1 cellular context compared by ENCODE assay signal in the genomic region with DNA sequence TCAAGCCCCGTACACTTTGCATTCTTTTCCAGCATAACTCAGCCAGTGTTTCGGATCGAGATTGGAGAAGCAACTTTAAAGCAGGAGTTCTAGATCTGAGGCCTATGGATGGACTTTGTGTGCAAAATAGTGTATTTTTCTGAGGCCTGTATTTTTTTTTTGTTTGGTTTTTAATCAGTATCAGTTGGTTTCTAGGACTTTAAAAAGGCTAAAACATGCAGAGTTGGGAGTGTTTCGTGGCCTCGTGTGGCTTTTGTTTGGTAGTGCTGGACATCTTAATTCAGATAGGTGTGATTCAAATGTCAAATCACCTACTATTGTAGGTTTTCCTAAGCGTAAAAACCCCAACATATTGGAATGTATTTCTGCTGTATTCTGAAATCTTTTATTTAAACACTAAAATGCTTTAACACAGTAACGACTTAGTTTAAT.
A peak's percentile ranks its signal among the peaks of the same experiment; 100 is the strongest.
TF ChIP-seq lines count a peak whose summit lies in the region.

No MANE protein-coding gene starts in this region.

TF ChIP-seq in HepG2, 621 proteins besides CTCF, POLR2A, EP300 and RAD21 (continued from another document and continues in another):
- peak; percentile 53; the same call in 1 of the 2 replicates for TF ChIP-seq PRDM15 (CRISPR knock-in tag; IDR thresholded peaks at IDR 0.05)
- TF ChIP-seq ARID5B (CRISPR knock-in tag; IDR thresholded peaks at IDR 0.05) = no peak
- TF ChIP-seq, protein P1, sequence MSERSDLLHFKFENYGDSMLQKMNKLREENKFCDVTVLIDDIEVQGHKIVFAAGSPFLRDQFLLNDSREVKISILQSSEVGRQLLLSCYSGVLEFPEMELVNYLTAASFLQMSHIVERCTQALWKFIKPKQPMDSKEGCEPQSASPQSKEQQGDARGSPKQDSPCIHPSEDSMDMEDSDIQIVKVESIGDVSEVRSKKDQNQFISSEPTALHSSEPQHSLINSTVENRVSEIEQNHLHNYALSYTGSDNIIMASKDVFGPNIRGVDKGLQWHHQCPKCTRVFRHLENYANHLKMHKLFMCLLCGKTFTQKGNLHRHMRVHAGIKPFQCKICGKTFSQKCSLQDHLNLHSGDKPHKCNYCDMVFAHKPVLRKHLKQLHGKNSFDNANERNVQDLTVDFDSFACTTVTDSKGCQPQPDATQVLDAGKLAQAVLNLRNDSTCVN (CRISPR knock-in tag; IDR thresholded peaks at IDR 0.05; ENCODE audit: borderline replicate concordance) = peak; percentile 98; the same call in 1 of the 2 replicates
- no peak for TF ChIP-seq SRY (CRISPR knock-in tag; IDR thresholded peaks at IDR 0.05)
- TF ChIP-seq ISX (CRISPR knock-in tag; conservative IDR thresholded peaks at IDR 0.05) = 0 out of 2 replicates have a peak, but pooled peaks have one; percentile 65
- TF ChIP-seq CREB1 (IDR thresholded peaks at IDR 0.05) = no peak
- TF ChIP-seq CREB1 (CRISPR knock-in tag; IDR thresholded peaks at IDR 0.05) = peak; percentile 76; the same call in 1 of the 2 replicates
- TF ChIP-seq, protein P2, sequence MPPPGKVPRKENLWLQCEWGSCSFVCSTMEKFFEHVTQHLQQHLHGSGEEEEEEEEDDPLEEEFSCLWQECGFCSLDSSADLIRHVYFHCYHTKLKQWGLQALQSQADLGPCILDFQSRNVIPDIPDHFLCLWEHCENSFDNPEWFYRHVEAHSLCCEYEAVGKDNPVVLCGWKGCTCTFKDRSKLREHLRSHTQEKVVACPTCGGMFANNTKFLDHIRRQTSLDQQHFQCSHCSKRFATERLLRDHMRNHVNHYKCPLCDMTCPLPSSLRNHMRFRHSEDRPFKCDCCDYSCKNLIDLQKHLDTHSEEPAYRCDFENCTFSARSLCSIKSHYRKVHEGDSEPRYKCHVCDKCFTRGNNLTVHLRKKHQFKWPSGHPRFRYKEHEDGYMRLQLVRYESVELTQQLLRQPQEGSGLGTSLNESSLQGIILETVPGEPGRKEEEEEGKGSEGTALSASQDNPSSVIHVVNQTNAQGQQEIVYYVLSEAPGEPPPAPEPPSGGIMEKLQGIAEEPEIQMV (CRISPR knock-in tag; IDR thresholded peaks at IDR 0.05; ENCODE audit: low read depth) = no peak
- TF ChIP-seq LCORL (IDR thresholded peaks at IDR 0.05) = peak; percentile 68; the same call in 1 of the 2 replicates
- peak; percentile 5; the same call in 1 of the 2 replicates for TF ChIP-seq LCORL (CRISPR knock-in tag; IDR thresholded peaks at IDR 0.05)
- no peak for TF ChIP-seq ZNF235 (CRISPR knock-in tag; IDR thresholded peaks at IDR 0.05; ENCODE audit: borderline replicate concordance)
- 0 out of 2 replicates have a peak, but pooled peaks have one; percentile 14 for TF ChIP-seq SP4 (CRISPR knock-in tag; IDR thresholded peaks at IDR 0.05)
- no peak for TF ChIP-seq ZSCAN21 (CRISPR knock-in tag; IDR thresholded peaks at IDR 0.05; ENCODE audit: borderline replicate concordance)
- no peak for TF ChIP-seq ZBTB1 (CRISPR knock-in tag; IDR thresholded peaks at IDR 0.05; ENCODE audit: borderline replicate concordance)
- no peak for TF ChIP-seq ZFYVE20 (CRISPR knock-in tag; IDR thresholded peaks at IDR 0.05; ENCODE audit: borderline replicate concordance, low read depth)
- no peak for TF ChIP-seq CENPBD1 (CRISPR knock-in tag; IDR thresholded peaks at IDR 0.05; ENCODE audit: borderline replicate concordance, low read depth)
- no peak for TF ChIP-seq ZNF562 (CRISPR knock-in tag; IDR thresholded peaks at IDR 0.05; ENCODE audit: borderline replicate concordance)
- 0 out of 2 replicates have a peak, but pooled peaks have one; percentile 10 for TF ChIP-seq ZNF616 (CRISPR knock-in tag; IDR thresholded peaks at IDR 0.05; ENCODE audit: low read depth)
- no peak for TF ChIP-seq ZNF513 (CRISPR knock-in tag; conservative IDR thresholded peaks at IDR 0.05)
- TF ChIP-seq STAG1 (CRISPR knock-in tag; IDR thresholded peaks at IDR 0.05) = no peak
- TF ChIP-seq MED1 (CRISPR knock-in tag; IDR thresholded peaks at IDR 0.05) = no peak
- TF ChIP-seq ZFP41 (CRISPR knock-in tag; IDR thresholded peaks at IDR 0.05; ENCODE audit: borderline replicate concordance) = 0 out of 2 replicates have a peak, but pooled peaks have one; percentile 69
- TF ChIP-seq HDAC2 (CRISPR knock-in tag; IDR thresholded peaks at IDR 0.05) = peak; percentile 96; the same call in 1 of the 2 replicates
- no peak for TF ChIP-seq RXRA (CRISPR knock-in tag; IDR thresholded peaks at IDR 0.05)
- no peak for TF ChIP-seq JUN (CRISPR knock-in tag; IDR thresholded peaks at IDR 0.05)
- TF ChIP-seq SMARCE1 (IDR thresholded peaks at IDR 0.05; ENCODE audit: borderline replicate concordance) = no peak
- TF ChIP-seq ZNF256 (CRISPR knock-in tag; conservative IDR thresholded peaks at IDR 0.05) = no peak
- TF ChIP-seq ZNF652 (CRISPR knock-in tag; IDR thresholded peaks at IDR 0.05; ENCODE audit: borderline replicate concordance, low read depth) = no peak; the same call in 1 of the 2 replicates
- TF ChIP-seq, protein P3, sequence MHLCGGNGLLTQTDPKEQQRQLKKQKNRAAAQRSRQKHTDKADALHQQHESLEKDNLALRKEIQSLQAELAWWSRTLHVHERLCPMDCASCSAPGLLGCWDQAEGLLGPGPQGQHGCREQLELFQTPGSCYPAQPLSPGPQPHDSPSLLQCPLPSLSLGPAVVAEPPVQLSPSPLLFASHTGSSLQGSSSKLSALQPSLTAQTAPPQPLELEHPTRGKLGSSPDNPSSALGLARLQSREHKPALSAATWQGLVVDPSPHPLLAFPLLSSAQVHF (CRISPR knock-in tag; IDR thresholded peaks at IDR 0.05) = no peak
- no peak for TF ChIP-seq ZNF768 (CRISPR knock-in tag; IDR thresholded peaks at IDR 0.05)
- TF ChIP-seq ZNF883 (CRISPR knock-in tag; IDR thresholded peaks at IDR 0.05; ENCODE audit: not compliant biosample characterization) = no peak
- TF ChIP-seq MTA3 (CRISPR knock-in tag; IDR thresholded peaks at IDR 0.05) = no peak
- TF ChIP-seq ZNF644 (CRISPR knock-in tag; IDR thresholded peaks at IDR 0.05; ENCODE audit: low read depth) = no peak
- TF ChIP-seq AGO1 (IDR thresholded peaks at IDR 0.05; ENCODE audit: low read depth, low read length, poor library complexity, severe bottlenecking) = no peak
- no peak for TF ChIP-seq ZNF749 (CRISPR knock-in tag; IDR thresholded peaks at IDR 0.05; ENCODE audit: borderline replicate concordance)
- peak; percentile 75; the same call in 1 of the 2 replicates for TF ChIP-seq BRCA1 (CRISPR knock-in tag; IDR thresholded peaks at IDR 0.05)
- TF ChIP-seq NFE2L2 (IDR thresholded peaks at IDR 0.05; ENCODE audit: low read length) = no peak
- TF ChIP-seq GPN1 (CRISPR knock-in tag; IDR thresholded peaks at IDR 0.05; ENCODE audit: borderline replicate concordance) = no peak
- no peak for TF ChIP-seq ZBTB21 (CRISPR knock-in tag; IDR thresholded peaks at IDR 0.05)
- no peak for TF ChIP-seq E2F1 (CRISPR knock-in tag; IDR thresholded peaks at IDR 0.05)
- no peak for TF ChIP-seq ARID4A (CRISPR knock-in tag; IDR thresholded peaks at IDR 0.05; ENCODE audit: borderline replicate concordance)
- TF ChIP-seq GABPB1 (CRISPR knock-in tag; IDR thresholded peaks at IDR 0.05) = no peak
- no peak; the same call in 1 of the 2 replicates for TF ChIP-seq SNAPC2 (CRISPR knock-in tag; IDR thresholded peaks at IDR 0.05)
- no peak for TF ChIP-seq KLF16 (CRISPR knock-in tag; IDR thresholded peaks at IDR 0.05)
